ENCODE assay signal across 15 cellular contexts in genomic region chr13:76820759-76821158, GRCh38.
A peak's percentile ranks its signal among the peaks of the same experiment; 100 is the strongest.
DNase-seq lines count a peak whose midpoint lies in the region; ATAC-seq and TF ChIP-seq lines count a peak whose summit lies in the region.
"Had no signal": no experiment of that assay in that cellular context is flagged by ENCODE, and none has a peak within 500 bp of the region (broad histone marks: within the 10 kb centered on the region; RNA-seq: fewer than 3 reads in every experiment).

No MANE protein-coding gene starts in this region.

- H3K9me3 Mint-ChIP-seq in nephron (no peaks in the 10 kb centered on the region), T-cell (no peaks in the 10 kb centered on the region)
- H3K9me3 Mint-ChIP-seq in activated T-helper 2 cell treated with anti-CD3 and anti-CD28 coated beads, Interferon-gamma antibody, Interleukin-2, Interleukin-4, amounts not matched to agents 10 μg/mL and 5 μg/mL and 100 μg/mL, durations not matched to agents 14 hours and 24 hours and 36 hours = no peaks in the 10 kb centered on the region
- H3K9me3 Mint-ChIP-seq: activated naive CD4-positive, alpha-beta T cell treated with anti-CD3 and anti-CD28 coated beads, Interleukin-2, amount 50 U/mL, for 72 hours had no signal

- H3K4me3 Mint-ChIP-seq in nephron (no peak overlapping the region), T-cell (no peak overlapping the region)
- no peak overlapping the region for H3K4me3 Mint-ChIP-seq in activated T-helper 2 cell treated with anti-CD3 and anti-CD28 coated beads, Interferon-gamma antibody, Interleukin-2, Interleukin-4, amounts not matched to agents 10 μg/mL and 5 μg/mL and 100 μg/mL, durations not matched to agents 14 hours and 24 hours and 36 hours (ENCODE audit: low read depth)
- H3K4me3 Mint-ChIP-seq: activated CD8-positive, alpha-beta memory T cell treated with anti-CD3 and anti-CD28 coated beads, Interleukin-2, amount 10 ng/mL, durations not matched to agents 7 days and 5 days had no signal

- H3K36me3 Mint-ChIP-seq in nephron (ENCODE audit: low read depth) = no peaks in the 10 kb centered on the region
- no peaks in the 10 kb centered on the region for H3K36me3 Mint-ChIP-seq in activated T-helper 2 cell treated with anti-CD3 and anti-CD28 coated beads, Interferon-gamma antibody, Interleukin-2, Interleukin-4, amounts not matched to agents 10 μg/mL and 5 μg/mL and 100 μg/mL, durations not matched to agents 14 hours and 24 hours and 36 hours (ENCODE audit: low read depth)
- no peaks in the 10 kb centered on the region for H3K36me3 Mint-ChIP-seq in T-cell
- H3K36me3 Mint-ChIP-seq: activated CD8-positive, alpha-beta memory T cell treated with anti-CD3 and anti-CD28 coated beads, Interleukin-2, amount 10 ng/mL, durations not matched to agents 7 days and 5 days; activated naive CD4-positive, alpha-beta T cell treated with anti-CD3 and anti-CD28 coated beads, Interleukin-2, amount 50 U/mL, for 72 hours had no signal

- POLR2A ChIA-PET in T-cell (lab: Charles Lee) = no interaction called here

- CTCF ChIA-PET in T-cell (lab: Charles Lee) = interaction anchor here in 1 of 2 donors (0.7 kb wide), 1 partner anchor 36 kb away, joined by 3 read pairs; no protein-coding TSS in a partner anchor

- H3K4me1 Mint-ChIP-seq in nephron = peaks cover 17% of the 10 kb centered on the region
- H3K4me1 Mint-ChIP-seq in activated T-helper 2 cell treated with anti-CD3 and anti-CD28 coated beads, Interferon-gamma antibody, Interleukin-2, Interleukin-4, amounts not matched to agents 10 μg/mL and 5 μg/mL and 100 μg/mL, durations not matched to agents 14 hours and 24 hours and 36 hours (ENCODE audit: low read depth) = no peaks in the 10 kb centered on the region
- H3K4me1 Mint-ChIP-seq in T-cell = no peaks in the 10 kb centered on the region
- H3K4me1 Mint-ChIP-seq: activated CD8-positive, alpha-beta memory T cell treated with anti-CD3 and anti-CD28 coated beads, Interleukin-2, amount 10 ng/mL, durations not matched to agents 7 days and 5 days had no signal

- TF ChIP-seq CTCF in fibroblast of villous mesenchyme (IDR thresholded peaks at IDR 0.05; ENCODE audit: insufficient read depth, low read depth, low read length) (peak; percentile 36), nephron (IDR thresholded peaks at IDR 0.05; ENCODE audit: unreplicated experiment in 3 of 3) (no peak)

- H3K27ac Mint-ChIP-seq in nephron = peak overlapping the region in 2 of 3 experiments; percentile 59 to 75
- H3K27ac Mint-ChIP-seq in activated T-helper 2 cell treated with anti-CD3 and anti-CD28 coated beads, Interferon-gamma antibody, Interleukin-2, Interleukin-4, amounts not matched to agents 10 μg/mL and 5 μg/mL and 100 μg/mL, durations not matched to agents 14 hours and 24 hours and 36 hours = no peak overlapping the region
- H3K27ac Mint-ChIP-seq in T-cell = no peak overlapping the region
- H3K27ac Mint-ChIP-seq: activated CD8-positive, alpha-beta memory T cell treated with anti-CD3 and anti-CD28 coated beads, Interleukin-2, amount 10 ng/mL, durations not matched to agents 7 days and 5 days; activated naive CD4-positive, alpha-beta T cell treated with anti-CD3 and anti-CD28 coated beads, Interleukin-2, amount 50 U/mL, for 72 hours had no signal

- H3K4me3 ChIP-seq in fibroblast of villous mesenchyme (ENCODE audit: low read depth, low read length) = no peak overlapping the region
- H3K4me3 ChIP-seq: SJSA1 had no signal

- ATAC-seq in HG02981 (IDR thresholded peaks at IDR 0.05; ENCODE audit: unreplicated experiment) (no peak), T-cell (replicated peaks in 1 of 4) (no peak)
- ATAC-seq: activated CD8-positive, alpha-beta memory T cell treated with anti-CD3 and anti-CD28 coated beads, Interleukin-2, amount 10 ng/mL, durations not matched to agents 7 days and 5 days; activated naive CD4-positive, alpha-beta T cell treated with anti-CD3 and anti-CD28 coated beads, Interleukin-2, amount 50 U/mL, for 72 hours; esophagus mucosa had no signal

- intact Hi-C loops in activated T-helper 2 cell treated with anti-CD3 and anti-CD28 coated beads, Interferon-gamma antibody, Interleukin-2, Interleukin-4, amounts not matched to agents 10 μg/mL and 5 μg/mL and 100 μg/mL, durations not matched to agents 14 hours and 24 hours and 36 hours (cut with micrococcal nuclease) = loop anchor here (10.0 kb wide), 1 partner anchor 154 kb away; no protein-coding TSS in a partner anchor

- peak; percentile 84 for DNase-seq in AG08395 (ENCODE audit: low spot score)
- DNase-seq in SK-MEL-5 (ENCODE audit: low read depth, low spot score) = peak; percentile 10
- DNase-seq in fibroblast of villous mesenchyme (ENCODE audit: low read depth) = peak; percentile 39
- no peak for DNase-seq in activated T-helper 2 cell treated with anti-CD3 and anti-CD28 coated beads, Interferon-gamma antibody, Interleukin-2, Interleukin-4, amounts not matched to agents 10 μg/mL and 5 μg/mL and 100 μg/mL, durations not matched to agents 14 hours and 24 hours and 36 hours (ENCODE audit: low spot score)
- no peak for DNase-seq in stimulated activated CD4-positive, alpha-beta T cell treated with anti-CD3 and anti-CD28 coated beads, Interleukin-2, amount 100 ng/mL, for 24 hours
- DNase-seq in T-cell = no peak
- DNase-seq: activated CD8-positive, alpha-beta memory T cell treated with anti-CD3 and anti-CD28 coated beads, Interleukin-2, amount 10 ng/mL, durations not matched to agents 7 days and 5 days; Calu3; NCI-H1048; NCI-H2171 had no signal

- in situ Hi-C loops in SK-MEL-5 (cut with HindIII; ENCODE audit: low pct_unique_long_range_greater_than_20kb, low sequenced_read_pairs) = no loop called here

- H3K27me3 Mint-ChIP-seq in nephron (ENCODE audit: low read depth) (peaks cover 9% of the 10 kb centered on the region), T-cell (peaks cover 4 to 15% of the 10 kb centered on the region in 2 donors)
- H3K27me3 Mint-ChIP-seq in activated T-helper 2 cell treated with anti-CD3 and anti-CD28 coated beads, Interferon-gamma antibody, Interleukin-2, Interleukin-4, amounts not matched to agents 10 μg/mL and 5 μg/mL and 100 μg/mL, durations not matched to agents 14 hours and 24 hours and 36 hours (ENCODE audit: low read depth) = peaks cover 10% of the 10 kb centered on the region

Comparison
In these comparisons a context has a peak if more than half of its experiments do, and no peak if none do; other contexts are left out.
1. DNase-seq: peak in AG08395 (single experiment), SK-MEL-5 (single experiment) and fibroblast of villous mesenchyme (single experiment); none in activated T-helper 2 cell treated with anti-CD3 and anti-CD28 coated beads, Interferon-gamma antibody, Interleukin-2, Interleukin-4, amounts not matched to agents 10 μg/mL and 5 μg/mL and 100 μg/mL, durations not matched to agents 14 hours and 24 hours and 36 hours (single experiment), stimulated activated CD4-positive, alpha-beta T cell treated with anti-CD3 and anti-CD28 coated beads, Interleukin-2, amount 100 ng/mL, for 24 hours (0 of 2) and T-cell (0 of 34).
2. H3K27ac Mint-ChIP-seq: peak in nephron (2 of 3); none in activated T-helper 2 cell treated with anti-CD3 and anti-CD28 coated beads, Interferon-gamma antibody, Interleukin-2, Interleukin-4, amounts not matched to agents 10 μg/mL and 5 μg/mL and 100 μg/mL, durations not matched to agents 14 hours and 24 hours and 36 hours (single experiment) and T-cell (0 of 2).